In the genomic region with DNA sequence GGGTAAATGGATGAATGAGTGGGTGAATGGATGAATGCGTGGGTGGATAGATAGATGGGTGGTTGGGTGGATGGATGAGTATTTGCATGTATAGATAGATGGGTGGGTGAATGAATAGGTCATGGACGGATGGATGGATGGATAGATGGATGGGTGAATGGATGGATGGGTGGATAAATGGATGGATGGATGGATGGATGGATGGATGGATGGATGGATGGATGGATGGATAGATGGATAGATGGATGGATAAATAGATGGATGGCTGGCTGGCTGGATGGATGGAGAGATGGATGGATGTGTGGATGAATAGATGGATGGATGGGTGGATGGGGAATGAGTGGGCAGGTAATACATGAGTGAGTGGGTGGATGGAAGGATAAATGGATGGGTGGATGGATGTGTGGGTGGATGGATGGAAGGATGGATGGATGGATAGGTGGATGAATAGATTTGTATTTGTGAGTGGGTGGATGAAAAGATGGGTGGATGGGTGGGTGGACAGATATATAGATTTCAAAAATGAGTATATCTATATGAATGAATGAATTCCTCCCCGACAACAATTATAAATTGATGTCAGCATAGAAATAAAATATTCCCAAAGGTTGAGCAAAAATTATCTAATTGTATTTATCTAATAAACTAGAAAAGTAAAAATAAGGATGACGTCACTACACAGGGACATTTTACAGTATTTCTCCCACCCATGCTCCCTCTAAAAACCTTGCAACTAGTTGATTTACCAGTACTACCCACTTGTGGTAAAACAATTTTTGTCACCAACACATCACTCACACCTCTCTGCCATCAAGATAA, we compare ENCODE assay signal across 18 cellular contexts. TPM values are rescaled to one million over a fixed set of nuclear protein-coding genes. Genes with fewer than 3 reads are reported as not detected.
A peak's percentile ranks its signal among the peaks of the same experiment; 100 is the strongest.
DNase-seq lines count a peak whose midpoint lies in the region; ATAC-seq, FAIRE-seq and TF ChIP-seq lines count a peak whose summit lies in the region.
"Had no signal": no experiment of that assay in that cellular context is flagged by ENCODE, and none has a peak within 500 bp of the region (broad histone marks: within the 10 kb centered on the region; RNA-seq: fewer than 3 reads in every experiment).

No MANE protein-coding gene starts in this region.

- peak overlapping the region; percentile 12 for H3K4me3 Mint-ChIP-seq in activated naive CD4-positive, alpha-beta T cell treated with anti-CD3 and anti-CD28 coated beads, Interleukin-2, amount 50 U/mL, for 24 hours
- H3K4me3 Mint-ChIP-seq in T-cell (peak overlapping the region; percentile 67 to 79 (median 69)), H9 (no peak overlapping the region)
- H3K4me3 Mint-ChIP-seq in stimulated activated effector memory CD8-positive, alpha-beta T cell treated with anti-CD3 and anti-CD28 coated beads, Interleukin-12 subunit alpha, Interleukin-12 subunit beta, amount 100 ng/mL, for 72 hours: peak overlapping the region; percentile 58

- no peak for DNase-seq in activated naive CD4-positive, alpha-beta T cell treated with Interleukin-2 at 50 U/mL for 16 hours
- DNase-seq in T-cell: no peak
- no peak for DNase-seq in K562 (ENCODE audit: extremely low read depth in 1 of 4, low spot score in 3 of 4)
- DNase-seq in stimulated activated effector memory CD8-positive, alpha-beta T cell treated with anti-CD3 and anti-CD28 coated beads, Interleukin-12 subunit alpha, Interleukin-12 subunit beta, amount 100 ng/mL, for 72 hours (ENCODE audit: low spot score in 2 of 2): no peak
- DNase-seq in H9: no peak
- DNase-seq in upper lobe of right lung: no peak
- no peak for DNase-seq in head of caudate nucleus
- DNase-seq: GOT3, MM.1S, NCI-H1105 treated with DMSO at 0.1 percent for 48 hours, NCI-H187, NCI-H446 treated with DMSO at 0.1 percent for 48 hours, NCI-H774 had no signal

- ATAC-seq in T-cell (replicated peaks in 1 of 4): no peak
- ATAC-seq in K562: no peak
- ATAC-seq in stimulated activated effector memory CD8-positive, alpha-beta T cell treated with anti-CD3 and anti-CD28 coated beads, Interleukin-12 subunit alpha, Interleukin-12 subunit beta, amount 100 ng/mL, for 72 hours: no peak
- ATAC-seq in upper lobe of right lung: no peak
- ATAC-seq: Right ventricle myocardium inferior had no signal

- H3K9me3 Mint-ChIP-seq in activated naive CD4-positive, alpha-beta T cell treated with anti-CD3 and anti-CD28 coated beads, Interleukin-2, amount 50 U/mL, for 24 hours: no peaks in the 10 kb centered on the region
- H3K9me3 Mint-ChIP-seq in T-cell: no peaks in the 10 kb centered on the region
- peaks cover 5% of the 10 kb centered on the region for H3K9me3 Mint-ChIP-seq in stimulated activated effector memory CD8-positive, alpha-beta T cell treated with anti-CD3 and anti-CD28 coated beads, Interleukin-12 subunit alpha, Interleukin-12 subunit beta, amount 100 ng/mL, for 72 hours
- peaks cover 0 to 4% of the 10 kb centered on the region in 2 experiments; a peak in 2 of 5 replicates for H3K9me3 Mint-ChIP-seq in H9

- H3K4ac ChIP-seq in H9 (ENCODE audit: low read depth, low read length): no peak overlapping the region

- H2BK5ac ChIP-seq in H9 (ENCODE audit: insufficient read length, low read length): no peak overlapping the region

- no peak overlapping the region for H3K27ac Mint-ChIP-seq in activated naive CD4-positive, alpha-beta T cell treated with anti-CD3 and anti-CD28 coated beads, Interleukin-2, amount 50 U/mL, for 24 hours
- H3K27ac Mint-ChIP-seq in T-cell: peak overlapping the region; percentile 74 to 77
- H3K27ac Mint-ChIP-seq in stimulated activated effector memory CD8-positive, alpha-beta T cell treated with anti-CD3 and anti-CD28 coated beads, Interleukin-12 subunit alpha, Interleukin-12 subunit beta, amount 100 ng/mL, for 72 hours: peak overlapping the region; percentile 70
- H3K27ac Mint-ChIP-seq in H9: no peak overlapping the region

- H3K79me2 ChIP-seq in K562 (ENCODE audit: control insufficient read depth, insufficient read depth, low read length) (no peaks in the 10 kb centered on the region), H9 (ENCODE audit: insufficient read depth, low read length) (no peaks in the 10 kb centered on the region)

- no peaks in the 10 kb centered on the region for H3K27me3 Mint-ChIP-seq in activated naive CD4-positive, alpha-beta T cell treated with anti-CD3 and anti-CD28 coated beads, Interleukin-2, amount 50 U/mL, for 24 hours
- H3K27me3 Mint-ChIP-seq in T-cell (no peaks in the 10 kb centered on the region), H9 (ENCODE audit: low read depth) (no peaks in the 10 kb centered on the region)

- no peak overlapping the region for H4K5ac ChIP-seq in H9 (ENCODE audit: insufficient read length, low read depth, low read length)

- FAIRE-seq in K562 (lab: Jason Lieb, UNC): no peak
- FAIRE-seq: D721Med had no signal

- H3K23ac ChIP-seq in H9 (ENCODE audit: insufficient read length, low read depth, low read length): no peak overlapping the region

- H3K23me2 ChIP-seq in H9 (ENCODE audit: insufficient read length, low read depth, low read length, poor library complexity, severe bottlenecking): no peaks in the 10 kb centered on the region

- no peaks in the 10 kb centered on the region for H3K79me1 ChIP-seq in H9 (ENCODE audit: insufficient read depth, low read depth, low read length, poor library complexity, severe bottlenecking)

- POLR2A ChIA-PET in T-cell (lab: Charles Lee) (interaction anchor here (0.6 to 3.4 kb wide), 4 partner anchors 10 to 232 kb away, joined by 3 to 29 read pairs (median 3); no protein-coding TSS in a partner anchor), K562 (lab: Yijun Ruan, JAX) (no interaction called here)

- TF ChIP-seq CTCF in K562 (IDR thresholded peaks at IDR 0.05 in 2 of 3, conservative IDR thresholded peaks at IDR 0.05 in 1 of 3; ENCODE audit: insufficient read depth in 2 of 3, low read depth in 1 of 3, low read length in 3 of 3) (no peak), H9 (conservative IDR thresholded peaks at IDR 0.05) (no peak), upper lobe of right lung (IDR thresholded peaks at IDR 0.05) (no peak)

- H4K20me1 ChIP-seq in K562 (replicated peaks; ENCODE audit: control insufficient read depth, insufficient read depth, low read length) (no peaks in the 10 kb centered on the region), H9 (ENCODE audit: control insufficient read depth, insufficient read depth, insufficient read length) (no peaks in the 10 kb centered on the region)

- H2BK120ac ChIP-seq in H9 (ENCODE audit: low read depth, low read length, poor library complexity, severe bottlenecking): no peak overlapping the region

- H3K14ac ChIP-seq in H9 (ENCODE audit: insufficient read depth, low read length): no peak overlapping the region

- H3T11ph ChIP-seq in H9 (ENCODE audit: low read length): no peak overlapping the region

- H3K4me2 ChIP-seq in K562 (ENCODE audit: insufficient read depth, low read length): no peak overlapping the region
- no peak overlapping the region for H3K4me2 ChIP-seq in H9 (ENCODE audit: insufficient read depth, insufficient read length, low read length)

- TF ChIP-seq POLR2A in K562 (conservative IDR thresholded peaks at IDR 0.05): no peak

- BruUV-seq in K562 (replicated peaks; lab: Mats Ljungman, UMichigan): no TSS peak

- no peak overlapping the region for H2AK5ac ChIP-seq in H9 (ENCODE audit: insufficient read length, low read length)

- H3K9me3 ChIP-seq in K562 (replicated peaks; ENCODE audit: control insufficient read depth, insufficient read depth, low read depth, low read length) (no peaks in the 10 kb centered on the region), H9 (ENCODE audit: control insufficient read depth, low read depth, low read length) (no peaks in the 10 kb centered on the region), upper lobe of right lung (no peaks in the 10 kb centered on the region)

- no peak overlapping the region for H3K18ac ChIP-seq in H9 (ENCODE audit: insufficient read length, low read depth, low read length)

- intact Hi-C loops in K562 (cut with micrococcal nuclease) (no loop called here), upper lobe of right lung (cut with DNase I) (no loop called here), head of caudate nucleus (cut with DNase I) (no loop called here)

- H3K4me1 Mint-ChIP-seq in activated naive CD4-positive, alpha-beta T cell treated with anti-CD3 and anti-CD28 coated beads, Interleukin-2, amount 50 U/mL, for 24 hours: peaks cover 32% of the 10 kb centered on the region
- H3K4me1 Mint-ChIP-seq in T-cell (peaks cover 32 to 44% (median 38%) of the 10 kb centered on the region in 3 donors), H9 (peaks cover 6 to 10% of the 10 kb centered on the region in 2 experiments)
- H3K4me1 Mint-ChIP-seq in stimulated activated effector memory CD8-positive, alpha-beta T cell treated with anti-CD3 and anti-CD28 coated beads, Interleukin-12 subunit alpha, Interleukin-12 subunit beta, amount 100 ng/mL, for 72 hours: peaks cover 53% of the 10 kb centered on the region

- H3K4me3 ChIP-seq in K562: no peak overlapping the region
- no peak overlapping the region for H3K4me3 ChIP-seq in upper lobe of right lung

- TF ChIP-seq RAD21 in K562 (CRISPR knock-in tag; conservative IDR thresholded peaks at IDR 0.05 in 1 of 2, IDR thresholded peaks at IDR 0.05 in 1 of 2): no peak

- H3K27me3 ChIP-seq in K562 (ENCODE audit: control insufficient read depth in 2 of 2, insufficient read depth in 2 of 2, low read length in 2 of 2) (no peaks in the 10 kb centered on the region), H9 (ENCODE audit: insufficient read depth, low read length) (no peaks in the 10 kb centered on the region), upper lobe of right lung (no peaks in the 10 kb centered on the region)

- peaks cover 2% of the 10 kb centered on the region for H3K36me3 Mint-ChIP-seq in activated naive CD4-positive, alpha-beta T cell treated with anti-CD3 and anti-CD28 coated beads, Interleukin-2, amount 50 U/mL, for 24 hours
- H3K36me3 Mint-ChIP-seq in T-cell: no peaks in the 10 kb centered on the region
- peaks cover 19% of the 10 kb centered on the region for H3K36me3 Mint-ChIP-seq in stimulated activated effector memory CD8-positive, alpha-beta T cell treated with anti-CD3 and anti-CD28 coated beads, Interleukin-12 subunit alpha, Interleukin-12 subunit beta, amount 100 ng/mL, for 72 hours
- H3K36me3 Mint-ChIP-seq in H9 (ENCODE audit: insufficient read depth in 1 of 3, low read depth in 3 of 3): no peaks in the 10 kb centered on the region

- TF ChIP-seq EP300 in K562 (IDR thresholded peaks at IDR 0.05; ENCODE audit: low read length): no peak

- no peak overlapping the region for H2BK15ac ChIP-seq in H9 (ENCODE audit: low read depth, low read length)

- CTCF ChIA-PET in T-cell (lab: Charles Lee) (interaction anchor here (0.6 to 4.4 kb wide), 6 partner anchors 9 to 42 kb away, joined by 3 to 73 read pairs (median 5); no protein-coding TSS in a partner anchor), K562 (lab: Yijun Ruan, JAX; ENCODE audit: low intra/inter-chr PET ratio) (interaction anchor here (0.6 kb wide), 1 partner anchor 192 kb away, joined by 3 read pairs; no protein-coding TSS in a partner anchor)

- in situ Hi-C loops in K562 (cut with MboI): no loop called here

- H3K9ac ChIP-seq in K562 (ENCODE audit: insufficient read depth in 1 of 2, low read depth in 2 of 2, low read length in 2 of 2) (no peak overlapping the region), H9 (ENCODE audit: extremely low read depth, insufficient read length, low read length) (no peak overlapping the region)

- no peak overlapping the region for H2AFZ ChIP-seq in K562 (ENCODE audit: low read depth, low read length)
- H2AFZ ChIP-seq in H9 (ENCODE audit: low read length): no peak overlapping the region

- WGBS in K562 (ENCODE audit: insufficient coverage, low coverage, missing lambda C conversion rate): 2% methylated on average over 4 of the region's 4 CpGs
- 100% methylated on average over 1 of the region's 4 CpGs for WGBS in H9 (ENCODE audit: extremely low coverage, insufficient read length, low lambda C conversion rate)

- H2BK12ac ChIP-seq in H9 (ENCODE audit: insufficient read length, low read depth, low read length): no peak overlapping the region

- H3K27ac ChIP-seq in K562 (ENCODE audit: extremely low read depth, low read depth, low read length) (no peak overlapping the region), H9 (ENCODE audit: insufficient read length, low read depth, low read length) (no peak overlapping the region), upper lobe of right lung (no peak overlapping the region)
- H3K27ac ChIP-seq: HL-60 had no signal

- no peak overlapping the region for H2BK20ac ChIP-seq in H9 (ENCODE audit: low read depth, low read length, poor library complexity, severe bottlenecking)

- H3K56ac ChIP-seq in H9 (ENCODE audit: insufficient read length, low read depth, low read length): no peak overlapping the region

- no peaks in the 10 kb centered on the region for H3K4me1 ChIP-seq in K562 (replicated peaks in 1 of 2; ENCODE audit: control insufficient read depth in 2 of 2, insufficient read depth in 2 of 2, low read length in 2 of 2)
- H3K4me1 ChIP-seq in H9 (ENCODE audit: insufficient read depth, low read length): no peaks in the 10 kb centered on the region; the same call in 1 of the 2 replicates
- H3K4me1 ChIP-seq in upper lobe of right lung: no peaks in the 10 kb centered on the region

- H4K8ac ChIP-seq in H9 (replicated peaks; ENCODE audit: insufficient read length, low read depth, low read length): no peak overlapping the region

- H4K91ac ChIP-seq in H9 (ENCODE audit: insufficient read length, low read depth, low read length): no peak overlapping the region

- no peaks in the 10 kb centered on the region for H3K9me1 ChIP-seq in K562 (ENCODE audit: control insufficient read depth, insufficient read depth, low read length)

- H3K36me3 ChIP-seq in K562 (ENCODE audit: control insufficient read depth, insufficient read depth, low read length) (no peaks in the 10 kb centered on the region), upper lobe of right lung (no peaks in the 10 kb centered on the region)

RNA-seq across cellular contexts. Expression of a gene that starts 0.6 kb away (rescaled TPM):
- total RNA-seq in T-cell (10 to 100 TPM in 2 of 5 donors, 1 to 10 TPM in 3; 3.1 to 12.1 (median 8.8) TPM), K562 (2014; rRNA removed) (not detected in 2 replicates), K562 (2014; rRNA removed; fragmentation: Illumina TruSeq; extraction: Trizol) (not detected in 2 replicates), K562 (2015; rRNA removed; fragmentation: Illumina TruSeq; extraction: Trizol) (not detected in 2 replicates), K562 (2021) (not detected in 2 replicates), H9 (2021) (not detected in 2 replicates), upper lobe of right lung (8.5 TPM)
- not detected in 2 replicates for total RNA-seq in K562 (2011; cell fraction: chromatin; rRNA removed; ENCODE audit: low replicate concordance)
- total RNA-seq in K562 (2011; cell fraction: nucleolus; rRNA removed): not detected in 2 replicates
- total RNA-seq in K562 (2011; cell fraction: nucleoplasm; rRNA removed): not detected in 2 replicates
- polyA plus RNA-seq in K562 (2011; rRNA removed) (not detected in 2 replicates), K562 (2014; fragmentation: Illumina TruSeq; extraction: Trizol) (not detected in 2 replicates), K562 (2014; fragmentation: Nextera tagmentation; extraction: Ambion mirVana) (not detected), K562 (2014; rRNA removed) (not detected in 2 replicates)
- not detected in 2 replicates for polyA plus RNA-seq in K562 (2011; cell fraction: cytosol; rRNA removed)
- not detected in 2 replicates for polyA plus RNA-seq in K562 (2011; cell fraction: nucleus; rRNA removed)
- not detected in 2 replicates for polyA plus RNA-seq in K562 (2012)
- polyA minus RNA-seq in K562 (2011; rRNA and poly(A)+ RNA removed): not detected in 2 replicates
- not detected in 2 replicates for polyA minus RNA-seq in K562 (2011; cell fraction: cytosol; rRNA and poly(A)+ RNA removed)
- polyA minus RNA-seq in K562 (2011; cell fraction: nucleus; rRNA and poly(A)+ RNA removed): not detected in 2 replicates
- total RNA-seq: A673 had no signal

RNA-seq across cellular contexts. Expression of a gene that starts 44.8 kb away (rescaled TPM):
- total RNA-seq in T-cell (1 to 10 TPM; 2.8 to 7.3 (median 4.9) TPM), K562 (2014; rRNA removed) (not detected in 2 replicates), K562 (2014; rRNA removed; fragmentation: Illumina TruSeq; extraction: Trizol) (not detected in 2 replicates), K562 (2015; rRNA removed; fragmentation: Illumina TruSeq; extraction: Trizol) (not detected in 2 replicates), K562 (2021) (not detected in 2 replicates), H9 (2021) (0.50 and 0.79 TPM in 2 replicates), upper lobe of right lung (8.9 TPM)
- total RNA-seq in K562 (2011; cell fraction: chromatin; rRNA removed; ENCODE audit: low replicate concordance): not detected in 2 replicates
- not detected in 2 replicates for total RNA-seq in K562 (2011; cell fraction: nucleolus; rRNA removed)
- not detected in 2 replicates for total RNA-seq in K562 (2011; cell fraction: nucleoplasm; rRNA removed)
- polyA plus RNA-seq in K562 (2011; rRNA removed) (not detected in 2 replicates), K562 (2014; fragmentation: Illumina TruSeq; extraction: Trizol) (not detected in 2 replicates), K562 (2014; fragmentation: Nextera tagmentation; extraction: Ambion mirVana) (not detected), K562 (2014; rRNA removed) (not detected in 2 replicates)
- polyA plus RNA-seq in K562 (2011; cell fraction: cytosol; rRNA removed): not detected in 2 replicates
- not detected in 2 replicates for polyA plus RNA-seq in K562 (2011; cell fraction: nucleus; rRNA removed)
- not detected in 2 replicates for polyA plus RNA-seq in K562 (2012)
- not detected in 2 replicates for polyA minus RNA-seq in K562 (2011; rRNA and poly(A)+ RNA removed)
- not detected in 2 replicates for polyA minus RNA-seq in K562 (2011; cell fraction: cytosol; rRNA and poly(A)+ RNA removed)
- polyA minus RNA-seq in K562 (2011; cell fraction: nucleus; rRNA and poly(A)+ RNA removed): not detected in 2 replicates

Comparison
In these comparisons a context has a peak if more than half of its experiments do, and no peak if none do; other contexts are left out.
1. H3K27ac Mint-ChIP-seq: peak in T-cell (2 of 2) and stimulated activated effector memory CD8-positive, alpha-beta T cell treated with anti-CD3 and anti-CD28 coated beads, Interleukin-12 subunit alpha, Interleukin-12 subunit beta, amount 100 ng/mL, for 72 hours (single experiment); none in activated naive CD4-positive, alpha-beta T cell treated with anti-CD3 and anti-CD28 coated beads, Interleukin-2, amount 50 U/mL, for 24 hours (single experiment) and H9 (0 of 3).
2. H3K4me3 Mint-ChIP-seq: peak in activated naive CD4-positive, alpha-beta T cell treated with anti-CD3 and anti-CD28 coated beads, Interleukin-2, amount 50 U/mL, for 24 hours (single experiment), T-cell (3 of 3) and stimulated activated effector memory CD8-positive, alpha-beta T cell treated with anti-CD3 and anti-CD28 coated beads, Interleukin-12 subunit alpha, Interleukin-12 subunit beta, amount 100 ng/mL, for 72 hours (single experiment); none in H9 (0 of 2).